ENCODE assay signal across 13 cellular contexts in genomic region chr6:90249458-90249857, GRCh38. TPM values are rescaled to one million over a fixed set of nuclear protein-coding genes. Genes with fewer than 3 reads are reported as not detected.
DNase-seq lines count a peak whose midpoint lies in the region; ATAC-seq and TF ChIP-seq lines count a peak whose summit lies in the region.
"Had no signal": no experiment of that assay in that cellular context is flagged by ENCODE, and none has a peak within 500 bp of the region (broad histone marks: within the 10 kb centered on the region; RNA-seq: fewer than 3 reads in every experiment).

No MANE protein-coding gene starts in this region.

- H3K4me3 Mint-ChIP-seq in CD4-positive, alpha-beta T cell: peak overlapping the region; percentile 26
- H3K4me3 Mint-ChIP-seq in activated T-helper 2 cell treated with anti-CD3 and anti-CD28 coated beads, Interferon-gamma antibody, Interleukin-2, Interleukin-4, amounts not matched to agents 10 μg/mL and 5 μg/mL and 100 μg/mL, durations not matched to agents 14 hours and 24 hours and 36 hours (ENCODE audit: low read depth): peak overlapping the region; percentile 50
- H3K4me3 Mint-ChIP-seq in neural progenitor cell: no peak overlapping the region
- H3K4me3 Mint-ChIP-seq: nephron had no signal

- H3K36me3 ChIP-seq in SU-DHL-6 (ENCODE audit: low read length) (peaks cover 7% of the 10 kb centered on the region; the same call in 1 of the 2 replicates), neural progenitor cell (no peaks in the 10 kb centered on the region)
- H3K36me3 ChIP-seq: gastroesophageal sphincter had no signal

- H3K9ac ChIP-seq in SU-DHL-6 (ENCODE audit: low read length) (no peak overlapping the region), neural progenitor cell (no peak overlapping the region)

- H3K9me3 ChIP-seq in CD4-positive, alpha-beta T cell (ENCODE audit: control insufficient read depth, low read length): no peaks in the 10 kb centered on the region
- H3K9me3 ChIP-seq in SU-DHL-6 (ENCODE audit: insufficient read depth, low read length) (no peaks in the 10 kb centered on the region), neural progenitor cell (ENCODE audit: low read depth) (no peaks in the 10 kb centered on the region)
- H3K9me3 ChIP-seq: gastroesophageal sphincter had no signal

- no peak overlapping the region for H3K4me3 ChIP-seq in SU-DHL-6 (ENCODE audit: insufficient read depth, low read length, poor library complexity, severe bottlenecking)
- H3K4me3 ChIP-seq in neural progenitor cell: no peak overlapping the region
- H3K4me3 ChIP-seq: gastroesophageal sphincter, PC-9 had no signal

- POLR2A ChIA-PET in CD4-positive, alpha-beta T cell (lab: Charles Lee): no interaction called here

- no peak overlapping the region for H3K27ac ChIP-seq in CD4-positive, alpha-beta T cell (ENCODE audit: low read depth, low read length)
- H3K27ac ChIP-seq in SU-DHL-6 (ENCODE audit: low read depth, low read length): peak overlapping the region; percentile 95; the same call in 1 of the 2 replicates
- H3K27ac ChIP-seq in neural progenitor cell: no peak overlapping the region
- H3K27ac ChIP-seq: gastroesophageal sphincter, PC-9 had no signal

- TF ChIP-seq CTCF in CD4-positive, alpha-beta T cell (IDR thresholded peaks at IDR 0.05): no peak
- TF ChIP-seq CTCF in SU-DHL-6 (IDR thresholded peaks at IDR 0.05; ENCODE audit: insufficient read depth, low read length, poor library complexity, severe bottlenecking): no peak
- no peak for TF ChIP-seq CTCF in neural progenitor cell (IDR thresholded peaks at IDR 0.05)

- H3F3A ChIP-seq in SU-DHL-6 (ENCODE audit: insufficient read depth) (peaks cover 33% of the 10 kb centered on the region), neural progenitor cell (ENCODE audit: low read depth) (no peaks in the 10 kb centered on the region)

- no peaks in the 10 kb centered on the region for H4K20me1 ChIP-seq in SU-DHL-6 (ENCODE audit: low read depth, low read length)
- H4K20me1 ChIP-seq in neural progenitor cell (ENCODE audit: low read depth): no peaks in the 10 kb centered on the region

- H3K9me3 Mint-ChIP-seq in CD4-positive, alpha-beta T cell: no peaks in the 10 kb centered on the region
- no peaks in the 10 kb centered on the region for H3K9me3 Mint-ChIP-seq in activated T-helper 2 cell treated with anti-CD3 and anti-CD28 coated beads, Interferon-gamma antibody, Interleukin-2, Interleukin-4, amounts not matched to agents 10 μg/mL and 5 μg/mL and 100 μg/mL, durations not matched to agents 14 hours and 24 hours and 36 hours
- H3K9me3 Mint-ChIP-seq in neural progenitor cell: peaks cover 2% of the 10 kb centered on the region
- H3K9me3 Mint-ChIP-seq: nephron had no signal

- no peaks in the 10 kb centered on the region for H3K4me1 ChIP-seq in neural progenitor cell

- H3K27me3 Mint-ChIP-seq in CD4-positive, alpha-beta T cell: no peaks in the 10 kb centered on the region
- no peaks in the 10 kb centered on the region for H3K27me3 Mint-ChIP-seq in activated T-helper 2 cell treated with anti-CD3 and anti-CD28 coated beads, Interferon-gamma antibody, Interleukin-2, Interleukin-4, amounts not matched to agents 10 μg/mL and 5 μg/mL and 100 μg/mL, durations not matched to agents 14 hours and 24 hours and 36 hours (ENCODE audit: low read depth)
- H3K27me3 Mint-ChIP-seq in neural progenitor cell (ENCODE audit: insufficient read depth, low read depth): no peaks in the 10 kb centered on the region

- DNase-seq in CD4-positive, alpha-beta T cell: no peak
- DNase-seq in activated T-helper 2 cell treated with anti-CD3 and anti-CD28 coated beads, Interferon-gamma antibody, Interleukin-2, Interleukin-4, amounts not matched to agents 10 μg/mL and 5 μg/mL and 100 μg/mL, durations not matched to agents 14 hours and 24 hours and 36 hours (ENCODE audit: low spot score): no peak
- DNase-seq in stimulated activated CD4-positive, alpha-beta T cell treated with anti-CD3 and anti-CD28 coated beads, Interleukin-12 subunit alpha, Interleukin-12 subunit beta, amount 100 ng/mL, for 48 hours (ENCODE audit: low read depth in 2 of 3, low spot score in 1 of 3): peak in 2 of 3 donors; percentile 36 to 42
- DNase-seq in neural progenitor cell (ENCODE audit: low spot score) (no peak), KG1 (lab: John Stamatoyannopoulos, UW) (no peak), NCI-H2107 (lab: John Stamatoyannopoulos, UW) (no peak), NAMALWA (ENCODE audit: low spot score) (no peak)
- DNase-seq: NCI-H1694, NCI-H510A, PC-9 had no signal

- H3K36me3 Mint-ChIP-seq in CD4-positive, alpha-beta T cell (ENCODE audit: low read depth): peaks cover 78% of the 10 kb centered on the region
- H3K36me3 Mint-ChIP-seq in activated T-helper 2 cell treated with anti-CD3 and anti-CD28 coated beads, Interferon-gamma antibody, Interleukin-2, Interleukin-4, amounts not matched to agents 10 μg/mL and 5 μg/mL and 100 μg/mL, durations not matched to agents 14 hours and 24 hours and 36 hours (ENCODE audit: low read depth): peaks cover 82% of the 10 kb centered on the region
- H3K36me3 Mint-ChIP-seq in neural progenitor cell: peaks cover 10% of the 10 kb centered on the region

- peak; percentile 73 for ATAC-seq in CD4-positive, alpha-beta T cell (ENCODE audit: poor library complexity)
- ATAC-seq: gastroesophageal sphincter had no signal

- CTCF ChIA-PET in CD4-positive, alpha-beta T cell (lab: Charles Lee): interaction anchor here (0.6 to 1.1 kb wide), 2 partner anchors 25 to 428 kb away, joined by 3 to 4 read pairs; no protein-coding TSS in a partner anchor

- H3K79me2 ChIP-seq in SU-DHL-6 (ENCODE audit: insufficient read depth, low read length): peaks cover 12% of the 10 kb centered on the region; the same call in 1 of the 2 replicates
- H3K79me2 ChIP-seq in neural progenitor cell (ENCODE audit: low read depth): no peaks in the 10 kb centered on the region

- H2AFZ ChIP-seq in SU-DHL-6 (ENCODE audit: low read depth, low read length, severe bottlenecking): no peak overlapping the region
- H2AFZ ChIP-seq in neural progenitor cell (replicated peaks): no peak overlapping the region
- H2AFZ ChIP-seq: PC-9 had no signal

- peaks cover 76% of the 10 kb centered on the region for H3K4me1 Mint-ChIP-seq in CD4-positive, alpha-beta T cell (ENCODE audit: low read depth)
- peaks cover 55% of the 10 kb centered on the region for H3K4me1 Mint-ChIP-seq in activated T-helper 2 cell treated with anti-CD3 and anti-CD28 coated beads, Interferon-gamma antibody, Interleukin-2, Interleukin-4, amounts not matched to agents 10 μg/mL and 5 μg/mL and 100 μg/mL, durations not matched to agents 14 hours and 24 hours and 36 hours (ENCODE audit: low read depth)
- H3K4me1 Mint-ChIP-seq in neural progenitor cell: peaks cover 2% of the 10 kb centered on the region

- H3K27ac Mint-ChIP-seq in CD4-positive, alpha-beta T cell: peak overlapping the region; percentile 84
- H3K27ac Mint-ChIP-seq in activated T-helper 2 cell treated with anti-CD3 and anti-CD28 coated beads, Interferon-gamma antibody, Interleukin-2, Interleukin-4, amounts not matched to agents 10 μg/mL and 5 μg/mL and 100 μg/mL, durations not matched to agents 14 hours and 24 hours and 36 hours: peak overlapping the region; percentile 94
- no peak overlapping the region for H3K27ac Mint-ChIP-seq in neural progenitor cell
- H3K27ac Mint-ChIP-seq: nephron had no signal

- intact Hi-C loops in CD4-positive, alpha-beta T cell (cut with DNase I, micrococcal nuclease): loop anchor here (2.0 to 5.0 kb wide), 2 partner anchors 15 to 33 kb away; no protein-coding TSS in a partner anchor
- intact Hi-C loops in activated T-helper 2 cell treated with anti-CD3 and anti-CD28 coated beads, Interferon-gamma antibody, Interleukin-2, Interleukin-4, amounts not matched to agents 10 μg/mL and 5 μg/mL and 100 μg/mL, durations not matched to agents 14 hours and 24 hours and 36 hours (cut with micrococcal nuclease): loop anchor here (1.0 to 2.0 kb wide), 9 partner anchors 8 to 168 kb away; no protein-coding TSS in a partner anchor

- H3K9me2 ChIP-seq in SU-DHL-6 (replicated peaks; ENCODE audit: insufficient read depth, low read length): no peaks in the 10 kb centered on the region

- H3K27me3 ChIP-seq in CD4-positive, alpha-beta T cell (ENCODE audit: control insufficient read depth, insufficient read depth, low read length): no peaks in the 10 kb centered on the region
- H3K27me3 ChIP-seq in SU-DHL-6 (ENCODE audit: low read length) (no peaks in the 10 kb centered on the region), neural progenitor cell (no peaks in the 10 kb centered on the region)
- H3K27me3 ChIP-seq: gastroesophageal sphincter had no signal

- peak overlapping the region; percentile 76 for H3K4me2 ChIP-seq in SU-DHL-6 (ENCODE audit: low read depth, low read length, poor library complexity, severe bottlenecking)
- H3K4me2 ChIP-seq in neural progenitor cell: no peak overlapping the region
- H3K4me2 ChIP-seq: PC-9 had no signal

RNA-seq across cellular contexts. Expression of gene BACH2, which starts 47.2 kb away (rescaled TPM):
- total RNA-seq in CD4-positive, alpha-beta T cell: 100 to 1,000 TPM; 157 to 170 TPM
- total RNA-seq in activated T-helper 2 cell treated with anti-CD3 and anti-CD28 coated beads, Interferon-gamma antibody, Interleukin-2, Interleukin-4, amounts not matched to agents 10 μg/mL and 5 μg/mL and 100 μg/mL, durations not matched to agents 14 hours and 24 hours and 36 hours: 88.8 and 89.7 TPM in 2 replicates
- 3.9 and 5.3 TPM in 2 replicates for total RNA-seq in neural progenitor cell (ENCODE audit: low replicate concordance)

Comparison
In these comparisons a context has a peak if more than half of its experiments do, and no peak if none do; other contexts are left out.
1. DNase-seq: peak in stimulated activated CD4-positive, alpha-beta T cell treated with anti-CD3 and anti-CD28 coated beads, Interleukin-12 subunit alpha, Interleukin-12 subunit beta, amount 100 ng/mL, for 48 hours (2 of 3); none in CD4-positive, alpha-beta T cell (0 of 10), activated T-helper 2 cell treated with anti-CD3 and anti-CD28 coated beads, Interferon-gamma antibody, Interleukin-2, Interleukin-4, amounts not matched to agents 10 μg/mL and 5 μg/mL and 100 μg/mL, durations not matched to agents 14 hours and 24 hours and 36 hours (single experiment), neural progenitor cell (single experiment), KG1 (single experiment), NCI-H2107 (single experiment) and NAMALWA (single experiment).
2. RNA of gene BACH2, which starts 47.2 kb away (total RNA-seq): 157 to 170 TPM in CD4-positive, alpha-beta T cell and 88.8 to 89.7 TPM in activated T-helper 2 cell treated with anti-CD3 and anti-CD28 coated beads, Interferon-gamma antibody, Interleukin-2, Interleukin-4, amounts not matched to agents 10 μg/mL and 5 μg/mL and 100 μg/mL, durations not matched to agents 14 hours and 24 hours and 36 hours; 3.9 to 5.3 TPM in neural progenitor cell; every median in the first group is over 10 times any median in the second.